In genomic region chr6:13917141-13917540, GRCh38 we compare ENCODE assay signal across 15 cellular contexts. TPM values are rescaled to one million over a fixed set of nuclear protein-coding genes. Genes with fewer than 3 reads are reported as not detected.
A peak's percentile ranks its signal among the peaks of the same experiment; 100 is the strongest.
DNase-seq lines count a peak whose midpoint lies in the region; ATAC-seq and TF ChIP-seq lines count a peak whose summit lies in the region.
"Had no signal": no experiment of that assay in that cellular context is flagged by ENCODE, and none has a peak within 500 bp of the region (broad histone marks: within the 10 kb centered on the region; RNA-seq: fewer than 3 reads in every experiment).

No MANE protein-coding gene starts in this region.

- H3K4me2 ChIP-seq in neural cell (ENCODE audit: low read length), result no peak overlapping the region

- no peak overlapping the region for H2AFZ ChIP-seq in neural cell (ENCODE audit: low read depth, low read length)

- DNase-seq in SK-N-MC (ENCODE audit: low read depth, low spot score), result no peak
- peak; percentile 12 for DNase-seq in dedifferentiated amniotic fluid mesenchymal stem cell (ENCODE audit: extremely low spot score)
- DNase-seq in posterior vena cava (ENCODE audit: low spot score), result no peak
- no peak for DNase-seq in activated CD4-positive, alpha-beta T cell treated with anti-CD3 and anti-CD28 coated beads, Interleukin-2, amount 50 U/mL, for 1 hour
- DNase-seq in DMS79 treated with DMSO at 0.1 percent for 48 hours (lab: John Stamatoyannopoulos, UW), result no peak
- DNase-seq: AML-193, DMS79, H9, KBM-7, MV-4-11, NCI-H187 treated with DMSO at 0.1 percent for 48 hours, Peyer's patch had no signal

- H4K20me1 ChIP-seq in neural cell (ENCODE audit: insufficient read depth), result no peaks in the 10 kb centered on the region

- H3K4me3 ChIP-seq in SK-N-MC, result no peak overlapping the region
- H3K4me3 ChIP-seq in neural cell (ENCODE audit: low read length), result no peak overlapping the region
- H3K4me3 ChIP-seq: Peyer's patch had no signal

- no peak for TF ChIP-seq RAD21 in neural cell (conservative IDR thresholded peaks at IDR 0.05)

- H3K9me3 ChIP-seq in SK-N-MC (ENCODE audit: low read depth, low read length) (no peaks in the 10 kb centered on the region), neural cell (ENCODE audit: low read length) (no peaks in the 10 kb centered on the region)
- H3K9me3 ChIP-seq: Peyer's patch had no signal

- H3F3A ChIP-seq in neural cell (ENCODE audit: insufficient read depth, low read length, poor library complexity, severe bottlenecking), result no peaks in the 10 kb centered on the region

- H3K27ac ChIP-seq in SK-N-MC (0 out of 2 replicates have a peak overlapping the region, but pooled peaks have one; percentile 28), neural cell (ENCODE audit: low read length) (no peak overlapping the region)
- H3K27ac ChIP-seq: C4-2B, Peyer's patch had no signal

- no peaks in the 10 kb centered on the region for H3K9me2 ChIP-seq in neural cell (ENCODE audit: insufficient read depth, low read length)

- H3K79me2 ChIP-seq in neural cell (replicated peaks; ENCODE audit: insufficient read depth, low read length), result no peaks in the 10 kb centered on the region

- H3K27me3 ChIP-seq in neural cell (ENCODE audit: insufficient read depth, low read depth, low read length), result no peaks in the 10 kb centered on the region
- H3K27me3 ChIP-seq: Peyer's patch had no signal

- TF ChIP-seq EP300 in neural cell (conservative IDR thresholded peaks at IDR 0.05; ENCODE audit: poor library complexity, severe bottlenecking), result no peak

- intact Hi-C loops in posterior vena cava (cut with DNase I), result loop anchor here in 1 of 2 donors (10.0 kb wide), 1 partner anchor 128 kb away; no protein-coding TSS in a partner anchor

- no peaks in the 10 kb centered on the region for H3K36me3 ChIP-seq in SK-N-MC (ENCODE audit: insufficient read depth, low read length)
- H3K36me3 ChIP-seq in neural cell (ENCODE audit: insufficient read depth, low read length), result no peaks in the 10 kb centered on the region
- H3K36me3 ChIP-seq: Peyer's patch had no signal

- no peak for TF ChIP-seq CTCF in neural cell (IDR thresholded peaks at IDR 0.05; ENCODE audit: poor library complexity, severe bottlenecking)

- H3K9ac ChIP-seq in SK-N-MC (ENCODE audit: insufficient read length) (no peak overlapping the region), neural cell (ENCODE audit: low read length) (no peak overlapping the region)

- no peak for ATAC-seq in GM19452 (IDR thresholded peaks at IDR 0.05; ENCODE audit: unreplicated experiment)

TF ChIP-seq in neural cell, 6 proteins besides CTCF, POLR2A, EP300 and RAD21:
- TF ChIP-seq MXI1 (conservative IDR thresholded peaks at IDR 0.05; ENCODE audit: poor library complexity, severe bottlenecking) (no peak), TAF1 (IDR thresholded peaks at IDR 0.05; ENCODE audit: low read depth) (no peak), POLR2AphosphoS5 (IDR thresholded peaks at IDR 0.05) (peak; percentile 35), EZH2 (IDR thresholded peaks at IDR 0.05; ENCODE audit: borderline replicate concordance, insufficient read depth, low read length, poor library complexity, severe bottlenecking) (no peak), SMC3 (conservative IDR thresholded peaks at IDR 0.05; ENCODE audit: poor library complexity) (no peak)

RNA-seq across cellular contexts. Expression of gene RNF182, which starts 7.6 kb away (rescaled TPM):
- 6.4 and 8.0 TPM in 2 replicates for polyA plus RNA-seq in neural cell
- polyA minus RNA-seq in neural cell, result 9.5 TPM in 2 replicates
- under 1 TPM; 0.24 to 0.37 TPM for total RNA-seq in posterior vena cava
- total RNA-seq: Peyer's patch had no signal
